In genomic region chr13:53064721-53065120, GRCh38 we compare ENCODE assay signal across 11 cellular contexts.
DNase-seq lines count a peak whose midpoint lies in the region; ATAC-seq lines count a peak whose summit lies in the region.
"Had no signal": no experiment of that assay in that cellular context is flagged by ENCODE, and none has a peak within 500 bp of the region (broad histone marks: within the 10 kb centered on the region; RNA-seq: fewer than 3 reads in every experiment).

No MANE protein-coding gene starts in this region.

- ATAC-seq in GM21423 (IDR thresholded peaks at IDR 0.05; ENCODE audit: unreplicated experiment) = no peak
- ATAC-seq: stimulated activated naive CD8-positive, alpha-beta T cell treated with anti-CD3 and anti-CD28 coated beads, Interleukin-15, Interleukin-2, amounts not matched to agents 100 U/mL and 50 U/mL, for 24 hours had no signal

- DNase-seq in DMS79 (lab: John Stamatoyannopoulos, UW) = peak; percentile 29
- peak; percentile 75 for DNase-seq in NCI-H1436 treated with DMSO at 0.1 percent for 48 hours (lab: John Stamatoyannopoulos, UW)
- peak; percentile 97 for DNase-seq in NCI-H82 (lab: John Stamatoyannopoulos, UW)
- peak; percentile 50 for DNase-seq in left kidney (ENCODE audit: low read depth, low spot score)
- DNase-seq in activated effector memory CD4-positive, alpha-beta T cell treated with anti-CD3 and anti-CD28 coated beads, Interleukin-2, amount 50 U/mL, for 16 hours = no peak
- DNase-seq in activated CD4-positive, alpha-beta T cell treated with anti-CD3 and anti-CD28 coated beads for 48 hours = no peak
- DNase-seq: activated CD8-positive, alpha-beta memory T cell treated with anti-CD3 and anti-CD28 coated beads for 24 hours; GOT3; kidney; stimulated activated naive CD8-positive, alpha-beta T cell treated with anti-CD3 and anti-CD28 coated beads, Interleukin-15, Interleukin-2, amounts not matched to agents 100 U/mL and 50 U/mL, for 24 hours had no signal

Comparison
In these comparisons a context has a peak if more than half of its experiments do, and no peak if none do; other contexts are left out.
1. DNase-seq: peak in DMS79 (single experiment), NCI-H1436 treated with DMSO at 0.1 percent for 48 hours (single experiment), NCI-H82 (single experiment) and left kidney (single experiment); none in activated effector memory CD4-positive, alpha-beta T cell treated with anti-CD3 and anti-CD28 coated beads, Interleukin-2, amount 50 U/mL, for 16 hours (single experiment) and activated CD4-positive, alpha-beta T cell treated with anti-CD3 and anti-CD28 coated beads for 48 hours (single experiment).